24 cellular contexts compared by ENCODE assay signal in the genomic region with DNA sequence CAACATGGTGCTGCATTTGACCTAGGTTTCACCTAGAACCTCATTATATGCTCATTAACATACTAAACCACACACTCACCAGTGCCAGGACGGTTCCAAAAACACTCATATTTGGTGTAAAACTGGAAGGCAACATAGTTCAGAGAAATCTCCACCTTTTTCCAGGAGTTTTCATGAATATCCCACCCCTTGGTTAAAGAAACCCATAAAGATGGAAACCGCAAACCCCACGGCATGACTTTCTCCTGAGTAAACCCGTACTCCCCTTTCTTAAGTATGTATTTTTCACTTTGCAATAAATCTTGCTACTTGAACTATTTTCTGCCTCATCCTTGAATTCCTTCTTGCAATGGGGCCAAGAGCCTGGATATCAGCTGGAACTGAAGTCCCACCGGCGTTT.
"Had no signal": no experiment of that assay in that cellular context is flagged by ENCODE, and none has a peak within 500 bp of the region (broad histone marks: within the 10 kb centered on the region; RNA-seq: fewer than 3 reads in every experiment).

No MANE protein-coding gene starts in this region.

- H3K4me3 ChIP-seq: left ventricle myocardium inferior, lung, neural progenitor cell, ovary, right atrium auricular region, right lobe of liver, smooth muscle cell, tibial nerve, upper lobe of left lung, vagina had no signal

- DNase-seq: islet precursor cell; left ventricle myocardium inferior; mesendoderm; naive B cell; natural killer cell; nephron progenitor cell; occipital lobe; ovary; right lobe of liver; stimulated activated CD4-positive, alpha-beta T cell treated with anti-CD3 and anti-CD28 coated beads, Interleukin-1b, Interleukin-23, amount 100 ng/mL, for 48 hours; stimulated activated CD4-positive, alpha-beta T cell treated with anti-CD3 and anti-CD28 coated beads, Interleukin-2, amount 100 ng/mL, for 48 hours; stimulated activated CD4-positive, alpha-beta T cell treated with anti-CD3 and anti-CD28 coated beads, Interleukin-4, amount 100 ng/mL, for 4 hours; stimulated activated CD8-positive, alpha-beta memory T cell treated with anti-CD3 and anti-CD28 coated beads, Interleukin-4, amount 100 ng/mL, for 48 hours; stimulated activated naive CD4-positive, alpha-beta T cell treated with Interleukin-2 at 50 U/mL for 16 hours; stimulated activated naive CD8-positive, alpha-beta T cell treated with anti-CD3 and anti-CD28 coated beads, Interleukin-15, amount 100 ng/mL, for 72 hours; substantia nigra; upper lobe of left lung had no signal

- ATAC-seq: natural killer cell; stimulated activated memory B cell treated with anti-CD40 and anti-IgM and Interleukin-4, amounts not matched to agents 10 μg/mL and 1 μg/mL and 100 μg/mL, for 72 hours; stimulated activated naive CD8-positive, alpha-beta T cell treated with anti-CD3 and anti-CD28 coated beads, Interleukin-15, amount 100 ng/mL, for 72 hours had no signal
